ENCODE assay signal across 2 cellular contexts in the genomic region with DNA sequence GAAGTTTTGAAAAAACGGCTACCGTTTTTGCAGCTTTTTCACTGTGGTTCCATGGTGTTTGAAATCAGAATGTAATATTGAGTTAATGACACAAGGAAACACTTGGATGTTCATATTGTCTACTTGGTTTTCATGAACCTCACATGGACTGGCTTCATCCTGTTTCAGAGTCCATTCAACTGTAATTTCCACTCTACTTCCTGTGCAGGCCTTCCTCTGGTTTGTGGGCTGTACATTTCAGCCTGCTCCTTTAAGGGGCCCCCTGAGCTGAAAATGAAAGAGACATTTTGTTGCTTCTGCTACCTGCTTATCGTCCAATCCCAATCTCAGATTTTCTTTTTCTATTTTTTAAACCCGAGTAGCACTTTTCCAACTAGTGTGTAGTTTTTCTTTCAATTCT.
TF ChIP-seq lines count a peak whose summit lies in the region.

No MANE protein-coding gene starts in this region.

TF ChIP-seq in IMR-90, 13 proteins besides CTCF, POLR2A, EP300 and RAD21:
- TF ChIP-seq USF2 (IDR thresholded peaks at IDR 0.05; ENCODE audit: low read depth, low read length) (no peak), MAFK (IDR thresholded peaks at IDR 0.05; ENCODE audit: low read depth, low read length) (no peak), RFX5 (IDR thresholded peaks at IDR 0.05; ENCODE audit: low read depth, low read length) (no peak)

TF ChIP-seq in endothelial cell of umbilical vein, 7 proteins besides CTCF, POLR2A, EP300 and RAD21:
- TF ChIP-seq GATA2 (IDR thresholded peaks at IDR 0.05; ENCODE audit: insufficient read depth, insufficient read length, low read depth, low read length) = no peak
- TF ChIP-seq POLR2AphosphoS5 (IDR thresholded peaks at IDR 0.05; ENCODE audit: insufficient read depth, low read depth, low read length) = no peak
- TF ChIP-seq MYC (IDR thresholded peaks at IDR 0.05; ENCODE audit: low read depth, low read length) = no peak
- TF ChIP-seq JUN (IDR thresholded peaks at IDR 0.05; ENCODE audit: borderline replicate concordance, insufficient read depth, insufficient read length, low read depth) = no peak
- TF ChIP-seq, protein P1, sequence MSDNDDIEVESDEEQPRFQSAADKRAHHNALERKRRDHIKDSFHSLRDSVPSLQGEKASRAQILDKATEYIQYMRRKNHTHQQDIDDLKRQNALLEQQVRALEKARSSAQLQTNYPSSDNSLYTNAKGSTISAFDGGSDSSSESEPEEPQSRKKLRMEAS (IDR thresholded peaks at IDR 0.05; ENCODE audit: insufficient read depth, insufficient read length) = no peak
- no peak for TF ChIP-seq EZH2 (IDR thresholded peaks at IDR 0.05; ENCODE audit: borderline replicate concordance, low read depth, low read length, severe bottlenecking)
- TF ChIP-seq FOS (IDR thresholded peaks at IDR 0.05; ENCODE audit: borderline replicate concordance, insufficient read depth, low read length) = no peak
